In the genomic region with DNA sequence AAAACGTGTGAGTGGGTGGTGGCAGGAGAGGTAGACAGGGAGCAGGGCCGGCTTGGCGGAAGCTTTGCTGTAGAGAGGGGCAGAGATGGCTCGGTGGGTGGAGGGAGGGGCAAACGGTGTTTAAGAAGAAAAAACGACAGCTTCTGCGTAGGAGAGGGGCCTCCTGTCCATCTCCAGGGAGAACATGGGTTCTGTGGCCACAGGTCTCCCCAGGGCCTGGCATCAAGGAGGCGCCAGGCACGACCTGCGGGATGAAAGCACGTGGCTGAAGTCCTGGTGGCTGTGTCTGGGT, we compare ENCODE assay signal across 1 cellular context.
TF ChIP-seq lines count a peak whose summit lies in the region.

No MANE protein-coding gene starts in this region.

TF ChIP-seq in SK-N-SH treated with all-trans-retinoic acid at 6 μM for 48 hours, 23 proteins besides CTCF, POLR2A, EP300 and RAD21 (continued from another document):
- TF ChIP-seq, protein P1, sequence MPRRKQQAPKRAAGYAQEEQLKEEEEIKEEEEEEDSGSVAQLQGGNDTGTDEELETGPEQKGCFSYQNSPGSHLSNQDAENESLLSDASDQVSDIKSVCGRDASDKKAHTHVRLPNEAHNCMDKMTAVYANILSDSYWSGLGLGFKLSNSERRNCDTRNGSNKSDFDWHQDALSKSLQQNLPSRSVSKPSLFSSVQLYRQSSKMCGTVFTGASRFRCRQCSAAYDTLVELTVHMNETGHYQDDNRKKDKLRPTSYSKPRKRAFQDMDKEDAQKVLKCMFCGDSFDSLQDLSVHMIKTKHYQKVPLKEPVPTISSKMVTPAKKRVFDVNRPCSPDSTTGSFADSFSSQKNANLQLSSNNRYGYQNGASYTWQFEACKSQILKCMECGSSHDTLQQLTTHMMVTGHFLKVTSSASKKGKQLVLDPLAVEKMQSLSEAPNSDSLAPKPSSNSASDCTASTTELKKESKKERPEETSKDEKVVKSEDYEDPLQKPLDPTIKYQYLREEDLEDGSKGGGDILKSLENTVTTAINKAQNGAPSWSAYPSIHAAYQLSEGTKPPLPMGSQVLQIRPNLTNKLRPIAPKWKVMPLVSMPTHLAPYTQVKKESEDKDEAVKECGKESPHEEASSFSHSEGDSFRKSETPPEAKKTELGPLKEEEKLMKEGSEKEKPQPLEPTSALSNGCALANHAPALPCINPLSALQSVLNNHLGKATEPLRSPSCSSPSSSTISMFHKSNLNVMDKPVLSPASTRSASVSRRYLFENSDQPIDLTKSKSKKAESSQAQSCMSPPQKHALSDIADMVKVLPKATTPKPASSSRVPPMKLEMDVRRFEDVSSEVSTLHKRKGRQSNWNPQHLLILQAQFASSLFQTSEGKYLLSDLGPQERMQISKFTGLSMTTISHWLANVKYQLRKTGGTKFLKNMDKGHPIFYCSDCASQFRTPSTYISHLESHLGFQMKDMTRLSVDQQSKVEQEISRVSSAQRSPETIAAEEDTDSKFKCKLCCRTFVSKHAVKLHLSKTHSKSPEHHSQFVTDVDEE (CRISPR knock-in tag; IDR thresholded peaks at IDR 0.05) = no peak
- TF ChIP-seq ZFP3 (CRISPR knock-in tag; IDR thresholded peaks at IDR 0.05) = no peak
- TF ChIP-seq OSR1 (CRISPR knock-in tag; IDR thresholded peaks at IDR 0.05) = no peak
- TF ChIP-seq ZNF70 (CRISPR knock-in tag; IDR thresholded peaks at IDR 0.05) = no peak
- no peak for TF ChIP-seq ZFP30 (CRISPR knock-in tag; IDR thresholded peaks at IDR 0.05)
- no peak for TF ChIP-seq BACH2 (CRISPR knock-in tag; IDR thresholded peaks at IDR 0.05; ENCODE audit: borderline replicate concordance)
- no peak for TF ChIP-seq TCF4 (CRISPR knock-in tag; IDR thresholded peaks at IDR 0.05; ENCODE audit: borderline replicate concordance)
- TF ChIP-seq ESRRG (CRISPR knock-in tag; IDR thresholded peaks at IDR 0.05) = no peak
- TF ChIP-seq ZNF565 (CRISPR knock-in tag; conservative IDR thresholded peaks at IDR 0.05; ENCODE audit: low read depth) = no peak
- no peak for TF ChIP-seq ZC3H10 (CRISPR knock-in tag; IDR thresholded peaks at IDR 0.05)
- TF ChIP-seq PPARA (CRISPR knock-in tag; IDR thresholded peaks at IDR 0.05; ENCODE audit: borderline replicate concordance) = no peak
- TF ChIP-seq, protein P2, sequence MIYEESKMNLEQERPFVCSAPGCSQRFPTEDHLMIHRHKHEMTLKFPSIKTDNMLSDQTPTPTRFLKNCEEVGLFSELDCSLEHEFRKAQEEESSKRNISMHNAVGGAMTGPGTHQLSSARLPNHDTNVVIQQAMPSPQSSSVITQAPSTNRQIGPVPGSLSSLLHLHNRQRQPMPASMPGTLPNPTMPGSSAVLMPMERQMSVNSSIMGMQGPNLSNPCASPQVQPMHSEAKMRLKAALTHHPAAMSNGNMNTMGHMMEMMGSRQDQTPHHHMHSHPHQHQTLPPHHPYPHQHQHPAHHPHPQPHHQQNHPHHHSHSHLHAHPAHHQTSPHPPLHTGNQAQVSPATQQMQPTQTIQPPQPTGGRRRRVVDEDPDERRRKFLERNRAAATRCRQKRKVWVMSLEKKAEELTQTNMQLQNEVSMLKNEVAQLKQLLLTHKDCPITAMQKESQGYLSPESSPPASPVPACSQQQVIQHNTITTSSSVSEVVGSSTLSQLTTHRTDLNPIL (CRISPR knock-in tag; IDR thresholded peaks at IDR 0.05; ENCODE audit: low read depth) = no peak
